Comparison of ENCODE assay signal across 6 cellular contexts in the genomic region with DNA sequence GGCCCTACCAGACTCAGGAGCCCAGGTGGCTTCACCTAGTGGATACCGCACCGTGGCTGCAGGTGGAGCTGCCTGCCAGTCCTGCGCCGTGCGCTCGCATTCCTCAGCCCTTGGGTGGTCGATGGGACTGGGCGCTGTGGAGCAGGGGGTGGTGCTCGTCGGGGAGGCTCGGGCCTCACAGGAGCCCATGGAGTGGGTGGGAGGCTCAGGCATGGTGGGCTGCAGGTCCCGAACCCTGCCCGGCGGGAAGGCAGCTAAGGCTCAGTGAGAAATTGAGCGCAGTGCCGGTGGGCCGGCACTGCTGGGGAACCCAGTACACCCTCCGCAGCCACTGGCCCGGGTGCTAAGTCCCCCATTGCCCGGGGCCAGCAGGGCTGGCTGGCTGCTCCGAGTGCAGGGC. TPM values are rescaled to one million over a fixed set of nuclear protein-coding genes. Genes with fewer than 3 reads are reported as not detected.
A peak's percentile ranks its signal among the peaks of the same experiment; 100 is the strongest.
DNase-seq lines count a peak whose midpoint lies in the region; ATAC-seq, FAIRE-seq and TF ChIP-seq lines count a peak whose summit lies in the region.
"Not testable (repeated sequence)": the region's sequence is repeated elsewhere in the genome, so short reads cannot be mapped to it uniquely, and the experiment has no call there.

No MANE protein-coding gene starts in this region.

- not testable (repeated sequence) for H2BK15ac ChIP-seq in H9 (ENCODE audit: low read depth, low read length)

- not testable (repeated sequence) for H3K27ac ChIP-seq in H9 (ENCODE audit: insufficient read length, low read depth, low read length); sigmoid colon
- peak overlapping the region; percentile 63 for H3K27ac ChIP-seq in HepG2 (ENCODE audit: extremely low read length, insufficient read depth, low read length)

- not testable (repeated sequence) for H4K20me1 ChIP-seq in H9 (ENCODE audit: control insufficient read depth, insufficient read depth, insufficient read length); HepG2 (ENCODE audit: insufficient read depth, low read length)

- H3K27me3 Mint-ChIP-seq in H9 (ENCODE audit: low read depth), result peaks cover 10% of the 10 kb centered on the region
- not testable (repeated sequence) for H3K27me3 Mint-ChIP-seq in activated CD4-positive, alpha-beta T cell treated with anti-CD3 and anti-CD28 coated beads, Interleukin-2, amount 10 ng/mL, durations not matched to agents 24 days and 14 days; activated T-cell treated with anti-CD3 and anti-CD28 coated beads, Interleukin-2, amount 50 U/mL, for 24 hours; activated naive CD8-positive, alpha-beta T cell treated with anti-CD3 and anti-CD28 coated beads, Interleukin-2, amount 10 ng/mL, durations not matched to agents 7 days and 5 days

- intact Hi-C loops in activated CD4-positive, alpha-beta T cell treated with anti-CD3 and anti-CD28 coated beads, Interleukin-2, amount 10 ng/mL, durations not matched to agents 24 days and 14 days (cut with micrococcal nuclease); HepG2 (cut with micrococcal nuclease; ENCODE audit: unreplicated experiment); sigmoid colon (cut with DNase I): not testable (repeated sequence)

- H2BK120ac ChIP-seq in H9 (ENCODE audit: low read depth, low read length, poor library complexity, severe bottlenecking), result not testable (repeated sequence)

- WGBS in H9 (ENCODE audit: extremely low coverage, insufficient read length, low lambda C conversion rate), result no CpG with 5 or more reads among the region's 21 CpGs
- WGBS in HepG2 (ENCODE audit: low lambda C conversion rate), result 87% methylated on average over 17 of the region's 21 CpGs
- WGBS in sigmoid colon, 2 donors, result 92 to 93% methylated on average over 21 of the region's 21 CpGs

- not testable (repeated sequence) for H3K4me3 ChIP-seq in HepG2 (replicated peaks in 1 of 3; ENCODE audit: insufficient read depth in 1 of 3, low read depth in 2 of 3, low read length in 3 of 3); sigmoid colon

- not testable (repeated sequence) for TF ChIP-seq RAD21 in HepG2 (CRISPR knock-in tag; IDR thresholded peaks at IDR 0.05)

- H2BK20ac ChIP-seq in H9 (ENCODE audit: low read depth, low read length, poor library complexity, severe bottlenecking), result not testable (repeated sequence)

- DNase-seq in H9, result peak; percentile 16
- peak; percentile 49 for DNase-seq in activated CD4-positive, alpha-beta T cell treated with anti-CD3 and anti-CD28 coated beads, Interleukin-2, amount 10 ng/mL, durations not matched to agents 24 days and 14 days
- not testable (repeated sequence) for DNase-seq in activated T-cell treated with anti-CD3 and anti-CD28 coated beads, Interleukin-2, amount 50 U/mL, for 24 hours; activated naive CD8-positive, alpha-beta T cell treated with anti-CD3 and anti-CD28 coated beads, Interleukin-2, amount 10 ng/mL, durations not matched to agents 7 days and 5 days; HepG2 (ENCODE audit: low spot score)
- peak; percentile 36 for DNase-seq in sigmoid colon

- H3K4ac ChIP-seq in H9 (ENCODE audit: low read depth, low read length), result not testable (repeated sequence)

- not testable (repeated sequence) for H3K27me3 ChIP-seq in H9 (ENCODE audit: insufficient read depth, low read length); HepG2 (ENCODE audit: control insufficient read depth in 1 of 2, insufficient read depth in 2 of 2, low read length in 2 of 2)
- peaks cover 0 to 13% (median 0%) of the 10 kb centered on the region in 3 donors for H3K27me3 ChIP-seq in sigmoid colon

- FAIRE-seq in HepG2 (lab: Jason Lieb, UNC), result not testable (repeated sequence)

- not testable (repeated sequence) for H3K36me3 ChIP-seq in HepG2 (replicated peaks in 1 of 2; ENCODE audit: control insufficient read depth in 1 of 2, insufficient read depth in 2 of 2, low read length in 2 of 2); sigmoid colon

- not testable (repeated sequence) for H3K36me3 Mint-ChIP-seq in H9 (ENCODE audit: insufficient read depth in 1 of 3, low read depth in 3 of 3); activated CD4-positive, alpha-beta T cell treated with anti-CD3 and anti-CD28 coated beads, Interleukin-2, amount 10 ng/mL, durations not matched to agents 24 days and 14 days (ENCODE audit: low read depth); activated T-cell treated with anti-CD3 and anti-CD28 coated beads, Interleukin-2, amount 50 U/mL, for 24 hours (ENCODE audit: low read depth); activated naive CD8-positive, alpha-beta T cell treated with anti-CD3 and anti-CD28 coated beads, Interleukin-2, amount 10 ng/mL, durations not matched to agents 7 days and 5 days

- not testable (repeated sequence) for H4K5ac ChIP-seq in H9 (ENCODE audit: insufficient read length, low read depth, low read length)

- H3K27ac Mint-ChIP-seq in H9; activated CD4-positive, alpha-beta T cell treated with anti-CD3 and anti-CD28 coated beads, Interleukin-2, amount 10 ng/mL, durations not matched to agents 24 days and 14 days: not testable (repeated sequence)
- H3K27ac Mint-ChIP-seq in activated T-cell treated with anti-CD3 and anti-CD28 coated beads, Interleukin-2, amount 50 U/mL, for 24 hours, result peak overlapping the region; percentile 88
- peak overlapping the region; percentile 92 for H3K27ac Mint-ChIP-seq in activated naive CD8-positive, alpha-beta T cell treated with anti-CD3 and anti-CD28 coated beads, Interleukin-2, amount 10 ng/mL, durations not matched to agents 7 days and 5 days

- not testable (repeated sequence) for H3K4me1 ChIP-seq in H9 (ENCODE audit: insufficient read depth, low read length); sigmoid colon
- peaks cover 42% of the 10 kb centered on the region for H3K4me1 ChIP-seq in HepG2 (ENCODE audit: insufficient read depth, low read length)

- not testable (repeated sequence) for H3K79me1 ChIP-seq in H9 (ENCODE audit: insufficient read depth, low read depth, low read length, poor library complexity, severe bottlenecking)

- not testable (repeated sequence) for H3K23me2 ChIP-seq in H9 (ENCODE audit: insufficient read length, low read depth, low read length, poor library complexity, severe bottlenecking)

- not testable (repeated sequence) for H3T11ph ChIP-seq in H9 (ENCODE audit: low read length)

- not testable (repeated sequence) for TF ChIP-seq CTCF in H9 (conservative IDR thresholded peaks at IDR 0.05); sigmoid colon (IDR thresholded peaks at IDR 0.05)
- 0 out of 2 replicates have a peak, but pooled peaks have one; percentile 17 for TF ChIP-seq CTCF in HepG2 (CRISPR knock-in tag; IDR thresholded peaks at IDR 0.05)

- not testable (repeated sequence) for H3K9ac ChIP-seq in H9 (ENCODE audit: extremely low read depth, insufficient read length, low read length); HepG2 (ENCODE audit: insufficient read depth, low read depth, low read length)

- H3K14ac ChIP-seq in H9 (ENCODE audit: insufficient read depth, low read length), result not testable (repeated sequence)

- H3K56ac ChIP-seq in H9 (ENCODE audit: insufficient read length, low read depth, low read length), result not testable (repeated sequence)

- POLR2A ChIA-PET in activated naive CD8-positive, alpha-beta T cell treated with anti-CD3 and anti-CD28 coated beads, Interleukin-2, amount 10 ng/mL, durations not matched to agents 7 days and 5 days (lab: Charles Lee), result interaction anchor here (1.1 to 3.0 kb wide), 10 partner anchors 8 to 78 kb away, joined by 3 to 63 read pairs (median 7); partner anchors contain the start of genes ABCB6, ANKZF1, ATG9A and DNAJB2
- POLR2A ChIA-PET in HepG2 (lab: Yijun Ruan, JAX), result interaction anchor here (0.8 to 10.9 kb wide), 13 partner anchors 6 to 199 kb away, joined by 3 to 102 read pairs (median 9); partner anchors contain the start of genes ABCB6, CNPPD1, DNAJB2 and GLB1L

- not testable (repeated sequence) for H3K4me3 Mint-ChIP-seq in H9; activated CD4-positive, alpha-beta T cell treated with anti-CD3 and anti-CD28 coated beads, Interleukin-2, amount 10 ng/mL, durations not matched to agents 24 days and 14 days; activated T-cell treated with anti-CD3 and anti-CD28 coated beads, Interleukin-2, amount 50 U/mL, for 24 hours; activated naive CD8-positive, alpha-beta T cell treated with anti-CD3 and anti-CD28 coated beads, Interleukin-2, amount 10 ng/mL, durations not matched to agents 7 days and 5 days

- not testable (repeated sequence) for TF ChIP-seq POLR2A in HepG2 (IDR thresholded peaks at IDR 0.05; ENCODE audit: insufficient read depth in 1 of 2, low read depth in 2 of 2, low read length in 2 of 2); sigmoid colon (IDR thresholded peaks at IDR 0.05)

- not testable (repeated sequence) for TF ChIP-seq EP300 in HepG2 (IDR thresholded peaks at IDR 0.05; ENCODE audit: low read depth in 2 of 2, low read length in 2 of 2); HepG2 (CRISPR knock-in tag; IDR thresholded peaks at IDR 0.05; ENCODE audit: borderline replicate concordance); sigmoid colon (IDR thresholded peaks at IDR 0.05)

- not testable (repeated sequence) for H3K79me2 ChIP-seq in H9 (ENCODE audit: insufficient read depth, low read length); HepG2 (ENCODE audit: insufficient read depth, low read length)

- CTCF ChIA-PET in HepG2 (lab: Yijun Ruan, JAX; ENCODE audit: low intra/inter-chr PET ratio, low total read pairs), result not testable (repeated sequence)

- ATAC-seq in activated naive CD8-positive, alpha-beta T cell treated with anti-CD3 and anti-CD28 coated beads, Interleukin-2, amount 10 ng/mL, durations not matched to agents 7 days and 5 days (ENCODE audit: low read depth); HepG2: not testable (repeated sequence)

- H3K4me1 Mint-ChIP-seq in H9, result peaks cover 14 to 20% of the 10 kb centered on the region in 2 experiments
- H3K4me1 Mint-ChIP-seq in activated CD4-positive, alpha-beta T cell treated with anti-CD3 and anti-CD28 coated beads, Interleukin-2, amount 10 ng/mL, durations not matched to agents 24 days and 14 days, result not testable (repeated sequence)
- peaks cover 23% of the 10 kb centered on the region for H3K4me1 Mint-ChIP-seq in activated T-cell treated with anti-CD3 and anti-CD28 coated beads, Interleukin-2, amount 50 U/mL, for 24 hours (ENCODE audit: low read depth)
- peaks cover 23% of the 10 kb centered on the region for H3K4me1 Mint-ChIP-seq in activated naive CD8-positive, alpha-beta T cell treated with anti-CD3 and anti-CD28 coated beads, Interleukin-2, amount 10 ng/mL, durations not matched to agents 7 days and 5 days

- not testable (repeated sequence) for H4K8ac ChIP-seq in H9 (replicated peaks; ENCODE audit: insufficient read length, low read depth, low read length)

- not testable (repeated sequence) for H2BK5ac ChIP-seq in H9 (ENCODE audit: insufficient read length, low read length)

- H3K9me3 ChIP-seq in H9 (ENCODE audit: control insufficient read depth, low read depth, low read length); HepG2 (ENCODE audit: low read length); sigmoid colon: not testable (repeated sequence)

- not testable (repeated sequence) for H2AFZ ChIP-seq in H9 (ENCODE audit: low read length); HepG2 (ENCODE audit: low read length)

- not testable (repeated sequence) for H4K91ac ChIP-seq in H9 (ENCODE audit: insufficient read length, low read depth, low read length)

- H3K23ac ChIP-seq in H9 (ENCODE audit: insufficient read length, low read depth, low read length), result not testable (repeated sequence)

- in situ Hi-C loops in HepG2 (cut with HindIII; ENCODE audit: extremely low pct_ligation_motif_present, low pct_unique_long_range_greater_than_20kb), result not testable (repeated sequence)

- not testable (repeated sequence) for H3K18ac ChIP-seq in H9 (ENCODE audit: insufficient read length, low read depth, low read length)

- not testable (repeated sequence) for H2AK5ac ChIP-seq in H9 (ENCODE audit: insufficient read length, low read length)

- not testable (repeated sequence) for BruUV-seq in HepG2 (replicated peaks; lab: Mats Ljungman, UMichigan)

- H3K9me3 Mint-ChIP-seq in H9; activated CD4-positive, alpha-beta T cell treated with anti-CD3 and anti-CD28 coated beads, Interleukin-2, amount 10 ng/mL, durations not matched to agents 24 days and 14 days; activated T-cell treated with anti-CD3 and anti-CD28 coated beads, Interleukin-2, amount 50 U/mL, for 24 hours; activated naive CD8-positive, alpha-beta T cell treated with anti-CD3 and anti-CD28 coated beads, Interleukin-2, amount 10 ng/mL, durations not matched to agents 7 days and 5 days: not testable (repeated sequence)

- H2BK12ac ChIP-seq in H9 (ENCODE audit: insufficient read length, low read depth, low read length), result not testable (repeated sequence)

- H3K4me2 ChIP-seq in H9 (ENCODE audit: insufficient read depth, insufficient read length, low read length); HepG2 (ENCODE audit: low read depth, low read length): not testable (repeated sequence)

RNA-seq across cellular contexts. Expression of gene ZFAND2B, which starts 5.3 kb away (rescaled TPM):
- total RNA-seq in H9 (2021), result 15.9 and 16.4 TPM in 2 replicates
- total RNA-seq in activated CD4-positive, alpha-beta T cell treated with anti-CD3 and anti-CD28 coated beads, Interleukin-2, amount 10 ng/mL, durations not matched to agents 24 days and 14 days, result 36.7 and 37.4 TPM in 2 replicates
- 10 to 100 TPM; 68.1 to 69.8 TPM for total RNA-seq in activated naive CD8-positive, alpha-beta T cell treated with anti-CD3 and anti-CD28 coated beads, Interleukin-2, amount 10 ng/mL, durations not matched to agents 7 days and 5 days
- 39.4 and 53.3 TPM in 2 replicates for total RNA-seq in HepG2 (2016; rRNA removed; fragmentation: Illumina TruSeq; extraction: Trizol)
- total RNA-seq in HepG2 (2016; cell fraction: cytosol; rRNA removed; fragmentation: Illumina TruSeq; extraction: Trizol; ENCODE audit: low read depth), result 97.6 and 112 TPM in 2 replicates
- 37.3 and 56.7 TPM in 2 replicates for total RNA-seq in HepG2 (2016; cell fraction: insoluble cytoplasmic fraction; rRNA removed; fragmentation: Illumina TruSeq; extraction: Trizol)
- 81.3 and 81.5 TPM in 2 replicates for total RNA-seq in HepG2 (2016; cell fraction: membrane; rRNA removed; fragmentation: Illumina TruSeq; extraction: Trizol)
- 38.7 and 41.0 TPM in 2 replicates for total RNA-seq in HepG2 (2016; cell fraction: nucleus; rRNA removed; fragmentation: Illumina TruSeq; extraction: Trizol)
- 115 and 139 TPM in 2 replicates for polyA plus RNA-seq in HepG2 (2011; rRNA removed)
- 86.0 and 119 TPM in 2 replicates for polyA plus RNA-seq in HepG2 (2011; cell fraction: cytosol; rRNA removed)
- polyA plus RNA-seq in HepG2 (2011; cell fraction: nucleus; rRNA removed), result 440 and 456 TPM in 2 replicates
- 61.3 and 62.2 TPM in 2 replicates for polyA plus RNA-seq in HepG2 (2012)
- 85.1 and 89.2 TPM in 2 replicates for polyA plus RNA-seq in HepG2 (2016; cell fraction: cytosol; fragmentation: Illumina TruSeq; extraction: Trizol; ENCODE audit: low read depth)
- 42.7 and 45.5 TPM in 2 replicates for polyA plus RNA-seq in HepG2 (2016; cell fraction: insoluble cytoplasmic fraction; fragmentation: Illumina TruSeq; extraction: Trizol; ENCODE audit: low read depth)
- polyA plus RNA-seq in HepG2 (2016; cell fraction: membrane; fragmentation: Illumina TruSeq; extraction: Trizol; ENCODE audit: low read depth), result 68.1 and 69.5 TPM in 2 replicates
- polyA plus RNA-seq in HepG2 (2016; cell fraction: nucleus; fragmentation: Illumina TruSeq; extraction: Trizol; ENCODE audit: insufficient read depth, low read depth), result 75.7 and 78.1 TPM in 2 replicates
- 29.2 and 84.0 TPM in 2 replicates for polyA minus RNA-seq in HepG2 (2011; rRNA and poly(A)+ RNA removed; ENCODE audit: low replicate concordance)
- polyA minus RNA-seq in HepG2 (2011; cell fraction: cytosol; rRNA and poly(A)+ RNA removed), result 21.6 and 22.7 TPM in 2 replicates
- 88.6 and 99.7 TPM in 2 replicates for polyA minus RNA-seq in HepG2 (2011; cell fraction: nucleus; rRNA and poly(A)+ RNA removed)
- 10 to 100 TPM; 26.9 to 55.8 (median 45.6) TPM for total RNA-seq in sigmoid colon
- 100 to 1,000 TPM in 1 of 3 donors, 10 to 100 TPM in 2; 52.4 to 103 (median 95.5) TPM for polyA plus RNA-seq in sigmoid colon

RNA-seq across cellular contexts. Expression of gene ABCB6, which starts 17.4 kb away (rescaled TPM):
- total RNA-seq in H9 (2021), result 44.6 and 46.4 TPM in 2 replicates
- 28.8 TPM in 2 replicates for total RNA-seq in activated CD4-positive, alpha-beta T cell treated with anti-CD3 and anti-CD28 coated beads, Interleukin-2, amount 10 ng/mL, durations not matched to agents 24 days and 14 days
- 10 to 100 TPM; 13.1 to 14.3 TPM for total RNA-seq in activated naive CD8-positive, alpha-beta T cell treated with anti-CD3 and anti-CD28 coated beads, Interleukin-2, amount 10 ng/mL, durations not matched to agents 7 days and 5 days
- total RNA-seq in HepG2 (2016; rRNA removed; fragmentation: Illumina TruSeq; extraction: Trizol), result 51.3 and 137 TPM in 2 replicates
- 28.1 and 35.8 TPM in 2 replicates for total RNA-seq in HepG2 (2016; cell fraction: cytosol; rRNA removed; fragmentation: Illumina TruSeq; extraction: Trizol; ENCODE audit: low read depth)
- 43.5 and 141 TPM in 2 replicates for total RNA-seq in HepG2 (2016; cell fraction: insoluble cytoplasmic fraction; rRNA removed; fragmentation: Illumina TruSeq; extraction: Trizol)
- total RNA-seq in HepG2 (2016; cell fraction: membrane; rRNA removed; fragmentation: Illumina TruSeq; extraction: Trizol), result 47.7 and 48.7 TPM in 2 replicates
- 116 and 133 TPM in 2 replicates for total RNA-seq in HepG2 (2016; cell fraction: nucleus; rRNA removed; fragmentation: Illumina TruSeq; extraction: Trizol)
- 91.1 and 106 TPM in 2 replicates for polyA plus RNA-seq in HepG2 (2011; rRNA removed)
- polyA plus RNA-seq in HepG2 (2011; cell fraction: cytosol; rRNA removed), result 41.3 and 55.0 TPM in 2 replicates
- 379 and 422 TPM in 2 replicates for polyA plus RNA-seq in HepG2 (2011; cell fraction: nucleus; rRNA removed)
- 116 and 121 TPM in 2 replicates for polyA plus RNA-seq in HepG2 (2012)
- 19.8 and 20.8 TPM in 2 replicates for polyA plus RNA-seq in HepG2 (2016; cell fraction: cytosol; fragmentation: Illumina TruSeq; extraction: Trizol; ENCODE audit: low read depth)
- polyA plus RNA-seq in HepG2 (2016; cell fraction: insoluble cytoplasmic fraction; fragmentation: Illumina TruSeq; extraction: Trizol; ENCODE audit: low read depth), result 40.4 and 42.9 TPM in 2 replicates
- polyA plus RNA-seq in HepG2 (2016; cell fraction: membrane; fragmentation: Illumina TruSeq; extraction: Trizol; ENCODE audit: low read depth), result 30.7 and 31.5 TPM in 2 replicates
- 219 and 220 TPM in 2 replicates for polyA plus RNA-seq in HepG2 (2016; cell fraction: nucleus; fragmentation: Illumina TruSeq; extraction: Trizol; ENCODE audit: insufficient read depth, low read depth)
- 38.6 and 282 TPM in 2 replicates for polyA minus RNA-seq in HepG2 (2011; rRNA and poly(A)+ RNA removed; ENCODE audit: low replicate concordance)
- polyA minus RNA-seq in HepG2 (2011; cell fraction: cytosol; rRNA and poly(A)+ RNA removed), result 35.0 and 43.2 TPM in 2 replicates
- polyA minus RNA-seq in HepG2 (2011; cell fraction: nucleus; rRNA and poly(A)+ RNA removed), result 86.5 and 121 TPM in 2 replicates
- total RNA-seq in sigmoid colon, result 10 to 100 TPM; 11.8 to 23.0 (median 16.1) TPM
- 10 to 100 TPM in 1 of 3 donors, 1 to 10 TPM in 1, not detected in 1; 4.8 to 39.3 TPM for polyA plus RNA-seq in sigmoid colon

RNA-seq across cellular contexts. Expression of gene RETREG2, which starts 23.3 kb away (rescaled TPM):
- total RNA-seq in H9 (2021) (46.7 and 48.0 TPM in 2 replicates), HepG2 (2016; rRNA removed; fragmentation: Illumina TruSeq; extraction: Trizol) (59.7 and 86.0 TPM in 2 replicates), sigmoid colon (10 to 100 TPM; 37.3 to 48.2 (median 43.2) TPM)
- total RNA-seq in activated CD4-positive, alpha-beta T cell treated with anti-CD3 and anti-CD28 coated beads, Interleukin-2, amount 10 ng/mL, durations not matched to agents 24 days and 14 days, result 54.1 and 57.4 TPM in 2 replicates
- total RNA-seq in activated naive CD8-positive, alpha-beta T cell treated with anti-CD3 and anti-CD28 coated beads, Interleukin-2, amount 10 ng/mL, durations not matched to agents 7 days and 5 days, result 100 to 1,000 TPM; 129 TPM
- total RNA-seq in HepG2 (2016; cell fraction: cytosol; rRNA removed; fragmentation: Illumina TruSeq; extraction: Trizol; ENCODE audit: low read depth), result 29.5 and 34.8 TPM in 2 replicates
- total RNA-seq in HepG2 (2016; cell fraction: insoluble cytoplasmic fraction; rRNA removed; fragmentation: Illumina TruSeq; extraction: Trizol), result 56.6 and 88.6 TPM in 2 replicates
- 119 and 127 TPM in 2 replicates for total RNA-seq in HepG2 (2016; cell fraction: membrane; rRNA removed; fragmentation: Illumina TruSeq; extraction: Trizol)
- 52.2 and 63.7 TPM in 2 replicates for total RNA-seq in HepG2 (2016; cell fraction: nucleus; rRNA removed; fragmentation: Illumina TruSeq; extraction: Trizol)
- polyA plus RNA-seq in HepG2 (2011; rRNA removed) (134 and 137 TPM in 2 replicates), sigmoid colon (10 to 100 TPM; 36.6 to 81.3 (median 43.5) TPM)
- polyA plus RNA-seq in HepG2 (2011; cell fraction: cytosol; rRNA removed), result 145 and 149 TPM in 2 replicates
- polyA plus RNA-seq in HepG2 (2011; cell fraction: nucleus; rRNA removed), result 127 and 155 TPM in 2 replicates
- 82.7 and 89.2 TPM in 2 replicates for polyA plus RNA-seq in HepG2 (2012)
- 47.5 and 51.2 TPM in 2 replicates for polyA plus RNA-seq in HepG2 (2016; cell fraction: cytosol; fragmentation: Illumina TruSeq; extraction: Trizol; ENCODE audit: low read depth)
- polyA plus RNA-seq in HepG2 (2016; cell fraction: insoluble cytoplasmic fraction; fragmentation: Illumina TruSeq; extraction: Trizol; ENCODE audit: low read depth), result 51.2 and 58.4 TPM in 2 replicates
- polyA plus RNA-seq in HepG2 (2016; cell fraction: membrane; fragmentation: Illumina TruSeq; extraction: Trizol; ENCODE audit: low read depth), result 95.6 and 101 TPM in 2 replicates
- polyA plus RNA-seq in HepG2 (2016; cell fraction: nucleus; fragmentation: Illumina TruSeq; extraction: Trizol; ENCODE audit: insufficient read depth, low read depth), result 84.0 and 89.2 TPM in 2 replicates
- polyA minus RNA-seq in HepG2 (2011; rRNA and poly(A)+ RNA removed; ENCODE audit: low replicate concordance), result 148 and 315 TPM in 2 replicates
- polyA minus RNA-seq in HepG2 (2011; cell fraction: cytosol; rRNA and poly(A)+ RNA removed), result 63.9 and 70.8 TPM in 2 replicates
- polyA minus RNA-seq in HepG2 (2011; cell fraction: nucleus; rRNA and poly(A)+ RNA removed), result 91.3 and 97.2 TPM in 2 replicates

RNA-seq across cellular contexts. Expression of gene CNPPD1, which starts 24.6 kb away (rescaled TPM):
- total RNA-seq in H9 (2021), result 33.0 and 36.4 TPM in 2 replicates
- total RNA-seq in activated CD4-positive, alpha-beta T cell treated with anti-CD3 and anti-CD28 coated beads, Interleukin-2, amount 10 ng/mL, durations not matched to agents 24 days and 14 days, result 62.0 and 62.6 TPM in 2 replicates
- total RNA-seq in activated naive CD8-positive, alpha-beta T cell treated with anti-CD3 and anti-CD28 coated beads, Interleukin-2, amount 10 ng/mL, durations not matched to agents 7 days and 5 days, result 10 to 100 TPM; 77.3 to 77.6 TPM
- 24.8 and 35.5 TPM in 2 replicates for total RNA-seq in HepG2 (2016; rRNA removed; fragmentation: Illumina TruSeq; extraction: Trizol)
- total RNA-seq in HepG2 (2016; cell fraction: cytosol; rRNA removed; fragmentation: Illumina TruSeq; extraction: Trizol; ENCODE audit: low read depth), result 5.6 and 5.7 TPM in 2 replicates
- total RNA-seq in HepG2 (2016; cell fraction: insoluble cytoplasmic fraction; rRNA removed; fragmentation: Illumina TruSeq; extraction: Trizol), result 24.2 and 37.7 TPM in 2 replicates
- 10.3 and 10.6 TPM in 2 replicates for total RNA-seq in HepG2 (2016; cell fraction: membrane; rRNA removed; fragmentation: Illumina TruSeq; extraction: Trizol)
- total RNA-seq in HepG2 (2016; cell fraction: nucleus; rRNA removed; fragmentation: Illumina TruSeq; extraction: Trizol), result 27.6 TPM in 2 replicates
- 49.4 and 60.7 TPM in 2 replicates for polyA plus RNA-seq in HepG2 (2011; rRNA removed)
- polyA plus RNA-seq in HepG2 (2011; cell fraction: cytosol; rRNA removed), result 45.0 and 48.2 TPM in 2 replicates
- 83.0 and 83.9 TPM in 2 replicates for polyA plus RNA-seq in HepG2 (2011; cell fraction: nucleus; rRNA removed)
- polyA plus RNA-seq in HepG2 (2012), result 34.1 and 38.6 TPM in 2 replicates
- polyA plus RNA-seq in HepG2 (2016; cell fraction: cytosol; fragmentation: Illumina TruSeq; extraction: Trizol; ENCODE audit: low read depth), result 5.2 and 5.3 TPM in 2 replicates
- 27.2 and 31.3 TPM in 2 replicates for polyA plus RNA-seq in HepG2 (2016; cell fraction: insoluble cytoplasmic fraction; fragmentation: Illumina TruSeq; extraction: Trizol; ENCODE audit: low read depth)
- 8.6 and 9.8 TPM in 2 replicates for polyA plus RNA-seq in HepG2 (2016; cell fraction: membrane; fragmentation: Illumina TruSeq; extraction: Trizol; ENCODE audit: low read depth)
- 62.0 and 62.4 TPM in 2 replicates for polyA plus RNA-seq in HepG2 (2016; cell fraction: nucleus; fragmentation: Illumina TruSeq; extraction: Trizol; ENCODE audit: insufficient read depth, low read depth)
- 12.3 and 51.1 TPM in 2 replicates for polyA minus RNA-seq in HepG2 (2011; rRNA and poly(A)+ RNA removed; ENCODE audit: low replicate concordance)
- 13.9 and 15.4 TPM in 2 replicates for polyA minus RNA-seq in HepG2 (2011; cell fraction: cytosol; rRNA and poly(A)+ RNA removed)
- 14.2 and 14.8 TPM in 2 replicates for polyA minus RNA-seq in HepG2 (2011; cell fraction: nucleus; rRNA and poly(A)+ RNA removed)
- total RNA-seq in sigmoid colon, result 10 to 100 TPM; 24.1 to 38.5 (median 34.1) TPM
- polyA plus RNA-seq in sigmoid colon, result 10 to 100 TPM; 53.5 to 79.5 (median 59.4) TPM

RNA-seq across cellular contexts. Expression of gene ATG9A, which starts 28.1 kb away (rescaled TPM):
- 46.4 and 52.2 TPM in 2 replicates for total RNA-seq in H9 (2021)
- 61.6 and 67.2 TPM in 2 replicates for total RNA-seq in activated CD4-positive, alpha-beta T cell treated with anti-CD3 and anti-CD28 coated beads, Interleukin-2, amount 10 ng/mL, durations not matched to agents 24 days and 14 days
- total RNA-seq in activated naive CD8-positive, alpha-beta T cell treated with anti-CD3 and anti-CD28 coated beads, Interleukin-2, amount 10 ng/mL, durations not matched to agents 7 days and 5 days, result 10 to 100 TPM; 56.0 to 62.1 TPM
- total RNA-seq in HepG2 (2016; rRNA removed; fragmentation: Illumina TruSeq; extraction: Trizol), result 22.2 and 35.0 TPM in 2 replicates
- total RNA-seq in HepG2 (2016; cell fraction: cytosol; rRNA removed; fragmentation: Illumina TruSeq; extraction: Trizol; ENCODE audit: low read depth), result 4.5 and 6.5 TPM in 2 replicates
- 20.4 and 32.7 TPM in 2 replicates for total RNA-seq in HepG2 (2016; cell fraction: insoluble cytoplasmic fraction; rRNA removed; fragmentation: Illumina TruSeq; extraction: Trizol)
- 16.0 and 25.9 TPM in 2 replicates for total RNA-seq in HepG2 (2016; cell fraction: membrane; rRNA removed; fragmentation: Illumina TruSeq; extraction: Trizol)
- total RNA-seq in HepG2 (2016; cell fraction: nucleus; rRNA removed; fragmentation: Illumina TruSeq; extraction: Trizol), result 35.0 and 40.9 TPM in 2 replicates
- 131 and 172 TPM in 2 replicates for polyA plus RNA-seq in HepG2 (2011; rRNA removed)
- 123 and 128 TPM in 2 replicates for polyA plus RNA-seq in HepG2 (2011; cell fraction: cytosol; rRNA removed)
- polyA plus RNA-seq in HepG2 (2011; cell fraction: nucleus; rRNA removed), result 189 and 211 TPM in 2 replicates
- polyA plus RNA-seq in HepG2 (2012), result 94.7 and 110 TPM in 2 replicates
- 5.3 and 5.7 TPM in 2 replicates for polyA plus RNA-seq in HepG2 (2016; cell fraction: cytosol; fragmentation: Illumina TruSeq; extraction: Trizol; ENCODE audit: low read depth)
- 22.5 and 28.3 TPM in 2 replicates for polyA plus RNA-seq in HepG2 (2016; cell fraction: insoluble cytoplasmic fraction; fragmentation: Illumina TruSeq; extraction: Trizol; ENCODE audit: low read depth)
- polyA plus RNA-seq in HepG2 (2016; cell fraction: membrane; fragmentation: Illumina TruSeq; extraction: Trizol; ENCODE audit: low read depth), result 17.7 and 19.4 TPM in 2 replicates
- polyA plus RNA-seq in HepG2 (2016; cell fraction: nucleus; fragmentation: Illumina TruSeq; extraction: Trizol; ENCODE audit: insufficient read depth, low read depth), result 57.3 and 62.1 TPM in 2 replicates
- polyA minus RNA-seq in HepG2 (2011; rRNA and poly(A)+ RNA removed; ENCODE audit: low replicate concordance), result 133 and 388 TPM in 2 replicates
- polyA minus RNA-seq in HepG2 (2011; cell fraction: cytosol; rRNA and poly(A)+ RNA removed), result 97.2 and 111 TPM in 2 replicates
- 57.6 and 91.8 TPM in 2 replicates for polyA minus RNA-seq in HepG2 (2011; cell fraction: nucleus; rRNA and poly(A)+ RNA removed)
- 10 to 100 TPM; 28.8 to 32.0 (median 29.8) TPM for total RNA-seq in sigmoid colon
- polyA plus RNA-seq in sigmoid colon, result 10 to 100 TPM in 2 of 3 donors, 1 to 10 TPM in 1; 7.6 to 40.6 (median 10.2) TPM
